ENCODE assay signal across 27 cellular contexts in the genomic region with DNA sequence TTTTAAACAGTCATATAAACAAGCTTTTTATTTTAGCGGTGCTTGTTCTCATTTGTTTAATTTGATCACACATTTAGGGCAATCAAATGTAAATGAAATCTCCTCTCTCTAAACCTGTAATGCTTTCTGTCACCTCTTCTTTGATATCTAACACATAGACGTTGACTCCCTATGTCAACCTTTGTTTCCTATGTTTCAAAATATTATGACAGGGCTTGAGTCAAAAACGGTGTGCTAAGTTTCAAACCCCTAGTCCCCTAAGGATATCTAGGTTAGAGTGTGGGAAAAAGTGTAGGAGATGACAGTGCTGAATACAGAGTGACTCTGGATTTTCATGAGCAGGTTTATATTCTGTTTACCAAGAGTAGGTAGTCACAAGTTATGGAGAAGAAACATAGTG.
A peak's percentile ranks its signal among the peaks of the same experiment; 100 is the strongest.
DNase-seq lines count a peak whose midpoint lies in the region; ATAC-seq, FAIRE-seq and TF ChIP-seq lines count a peak whose summit lies in the region.
"Had no signal": no experiment of that assay in that cellular context is flagged by ENCODE, and none has a peak within 500 bp of the region (broad histone marks: within the 10 kb centered on the region; RNA-seq: fewer than 3 reads in every experiment).

No MANE protein-coding gene starts in this region.

- H3F3A ChIP-seq in neural cell (ENCODE audit: insufficient read depth, low read length, poor library complexity, severe bottlenecking) = no peaks in the 10 kb centered on the region

- H3K36me3 Mint-ChIP-seq in astrocyte (ENCODE audit: low read depth, unreplicated experiment) = no peaks in the 10 kb centered on the region
- H3K36me3 Mint-ChIP-seq in activated CD4-positive, alpha-beta T cell treated with anti-CD3 and anti-CD28 coated beads, Interleukin-2, amount 10 ng/mL, durations not matched to agents 24 days and 14 days (ENCODE audit: low read depth) = no peaks in the 10 kb centered on the region
- H3K36me3 Mint-ChIP-seq: CD14-positive monocyte; CD4-positive, alpha-beta memory T cell; CD4-positive, CD25-positive, alpha-beta regulatory T cell; CD8-positive, alpha-beta memory T cell had no signal

- H3K79me2 ChIP-seq in astrocyte (ENCODE audit: insufficient read depth, low read length) (no peaks in the 10 kb centered on the region), neural cell (replicated peaks; ENCODE audit: insufficient read depth, low read length) (no peaks in the 10 kb centered on the region)

- TF ChIP-seq EP300 in neural cell (conservative IDR thresholded peaks at IDR 0.05; ENCODE audit: poor library complexity, severe bottlenecking) = peak; percentile 90

- H3K27ac Mint-ChIP-seq in astrocyte (ENCODE audit: unreplicated experiment) = no peak overlapping the region
- no peak overlapping the region for H3K27ac Mint-ChIP-seq in activated CD4-positive, alpha-beta T cell treated with anti-CD3 and anti-CD28 coated beads, Interleukin-2, amount 10 ng/mL, durations not matched to agents 24 days and 14 days
- H3K27ac Mint-ChIP-seq: CD14-positive monocyte; CD4-positive, alpha-beta memory T cell; CD4-positive, CD25-positive, alpha-beta regulatory T cell; CD8-positive, alpha-beta memory T cell had no signal

- DNase-seq in left ventricle myocardium inferior (no peak), Right ventricle myocardium inferior (ENCODE audit: missing footprints) (no peak), astrocyte (ENCODE audit: low read depth) (no peak), testis (no peak), NCI-H345 treated with DMSO at 0.1 percent for 48 hours (lab: John Stamatoyannopoulos, UW; ENCODE audit: unreplicated experiment) (no peak)
- no peak for DNase-seq in activated CD4-positive, alpha-beta T cell treated with anti-CD3 and anti-CD28 coated beads, Interleukin-2, amount 10 ng/mL, durations not matched to agents 24 days and 14 days
- DNase-seq: ACHN; AML-193; BE2C; CD4-positive, alpha-beta memory T cell; CD4-positive, CD25-positive, alpha-beta regulatory T cell; CD8-positive, alpha-beta memory T cell; COR-L47; DMS 273 treated with DMSO at 0.1 percent for 48 hours; DMS153; DMS53; DMS79; DND-41; EL; GDM1 had no signal

- H3K9me2 ChIP-seq in neural cell (ENCODE audit: insufficient read depth, low read length) = no peaks in the 10 kb centered on the region

- TF ChIP-seq POLR2A in testis (IDR thresholded peaks at IDR 0.05) = no peak

- H3K4me1 ChIP-seq in left ventricle myocardium inferior = peaks cover 10% of the 10 kb centered on the region
- H3K4me1 ChIP-seq in astrocyte (ENCODE audit: insufficient read depth, low read length) = no peaks in the 10 kb centered on the region
- no peaks in the 10 kb centered on the region for H3K4me1 ChIP-seq in testis
- H3K4me1 ChIP-seq: BE2C, BLaER1 had no signal

- intact Hi-C loops in left ventricle myocardium inferior (cut with micrococcal nuclease) = no loop called here
- intact Hi-C loops in Right ventricle myocardium inferior (cut with DNase I) = no loop called here
- intact Hi-C loops in activated CD4-positive, alpha-beta T cell treated with anti-CD3 and anti-CD28 coated beads, Interleukin-2, amount 10 ng/mL, durations not matched to agents 24 days and 14 days (cut with micrococcal nuclease) = no loop called here
- intact Hi-C loops in testis (cut with DNase I; ENCODE audit: low total_unique reads) = no loop called here

- H3K4me2 ChIP-seq in astrocyte (ENCODE audit: low read length) (no peak overlapping the region), neural cell (ENCODE audit: low read length) (no peak overlapping the region)
- H3K4me2 ChIP-seq: BLaER1 had no signal

- H3K9me3 ChIP-seq in left ventricle myocardium inferior (replicated peaks) (no peaks in the 10 kb centered on the region), astrocyte (ENCODE audit: insufficient read depth, low read depth, low read length) (no peaks in the 10 kb centered on the region), neural cell (ENCODE audit: low read length) (no peaks in the 10 kb centered on the region), testis (no peaks in the 10 kb centered on the region)
- H3K9me3 ChIP-seq: BE2C had no signal

- no peak overlapping the region for H3K4me3 ChIP-seq in left ventricle myocardium inferior
- no peak overlapping the region for H3K4me3 ChIP-seq in astrocyte (ENCODE audit: insufficient read depth, low read depth, low read length)
- H3K4me3 ChIP-seq in neural cell (ENCODE audit: low read length) = no peak overlapping the region
- no peak overlapping the region for H3K4me3 ChIP-seq in testis
- H3K4me3 ChIP-seq: BLaER1, GM12878 had no signal

- peaks cover 18% of the 10 kb centered on the region for H3K4me1 Mint-ChIP-seq in astrocyte (ENCODE audit: low read depth, unreplicated experiment)
- H3K4me1 Mint-ChIP-seq in activated CD4-positive, alpha-beta T cell treated with anti-CD3 and anti-CD28 coated beads, Interleukin-2, amount 10 ng/mL, durations not matched to agents 24 days and 14 days = no peaks in the 10 kb centered on the region
- H3K4me1 Mint-ChIP-seq: CD14-positive monocyte; CD4-positive, alpha-beta memory T cell; CD4-positive, CD25-positive, alpha-beta regulatory T cell; CD8-positive, alpha-beta memory T cell had no signal

- H3K27ac ChIP-seq in left ventricle myocardium inferior (replicated peaks) (peak overlapping the region; percentile 42), astrocyte (ENCODE audit: low read depth, low read length) (no peak overlapping the region), neural cell (ENCODE audit: low read length) (no peak overlapping the region), testis (no peak overlapping the region)
- H3K27ac ChIP-seq: 22Rv1, BLaER1 had no signal

- H3K9me3 Mint-ChIP-seq in astrocyte (ENCODE audit: unreplicated experiment) = no peaks in the 10 kb centered on the region
- no peaks in the 10 kb centered on the region for H3K9me3 Mint-ChIP-seq in activated CD4-positive, alpha-beta T cell treated with anti-CD3 and anti-CD28 coated beads, Interleukin-2, amount 10 ng/mL, durations not matched to agents 24 days and 14 days

- no peak for ATAC-seq in Right ventricle myocardium inferior
- ATAC-seq: GM12878 had no signal

- H3K27me3 Mint-ChIP-seq in astrocyte (ENCODE audit: low read depth, unreplicated experiment) = no peaks in the 10 kb centered on the region
- H3K27me3 Mint-ChIP-seq in activated CD4-positive, alpha-beta T cell treated with anti-CD3 and anti-CD28 coated beads, Interleukin-2, amount 10 ng/mL, durations not matched to agents 24 days and 14 days = no peaks in the 10 kb centered on the region
- H3K27me3 Mint-ChIP-seq: CD4-positive, alpha-beta memory T cell; CD4-positive, CD25-positive, alpha-beta regulatory T cell; CD8-positive, alpha-beta memory T cell had no signal

- TF ChIP-seq CTCF in left ventricle myocardium inferior (IDR thresholded peaks at IDR 0.05; ENCODE audit: borderline replicate concordance) = no peak
- TF ChIP-seq CTCF in astrocyte (IDR thresholded peaks at IDR 0.05; ENCODE audit: insufficient read depth, low read depth, low read length) = no peak
- TF ChIP-seq CTCF in neural cell (IDR thresholded peaks at IDR 0.05; ENCODE audit: poor library complexity, severe bottlenecking) = no peak
- TF ChIP-seq CTCF in testis (IDR thresholded peaks at IDR 0.05) = no peak

- FAIRE-seq in astrocyte (lab: Jason Lieb, UNC) = peak; percentile 73
- FAIRE-seq: GM12878, GM12892, GM18507 had no signal

- H4K20me1 ChIP-seq in astrocyte (ENCODE audit: insufficient read depth, low read length) (no peaks in the 10 kb centered on the region), neural cell (ENCODE audit: insufficient read depth) (no peaks in the 10 kb centered on the region)
- H4K20me1 ChIP-seq: BLaER1 had no signal

- no peak overlapping the region for H3K9ac ChIP-seq in astrocyte (ENCODE audit: low read length)
- no peak overlapping the region for H3K9ac ChIP-seq in neural cell (ENCODE audit: low read length)
- H3K9ac ChIP-seq: BLaER1 had no signal

- H3K27me3 ChIP-seq in left ventricle myocardium inferior (ENCODE audit: low read depth) = no peaks in the 10 kb centered on the region
- no peaks in the 10 kb centered on the region for H3K27me3 ChIP-seq in astrocyte (ENCODE audit: insufficient read depth, low read length)
- H3K27me3 ChIP-seq in neural cell (ENCODE audit: insufficient read depth, low read depth, low read length) = no peaks in the 10 kb centered on the region
- H3K27me3 ChIP-seq in testis = no peaks in the 10 kb centered on the region
- H3K27me3 ChIP-seq: BE2C, BLaER1 had no signal

- H3K36me3 ChIP-seq in left ventricle myocardium inferior = no peaks in the 10 kb centered on the region
- H3K36me3 ChIP-seq in astrocyte (ENCODE audit: insufficient read depth, low read length) = no peaks in the 10 kb centered on the region
- no peaks in the 10 kb centered on the region for H3K36me3 ChIP-seq in neural cell (ENCODE audit: insufficient read depth, low read length)
- no peaks in the 10 kb centered on the region for H3K36me3 ChIP-seq in testis (ENCODE audit: low read depth, missing control alignments)
- H3K36me3 ChIP-seq: BE2C, BLaER1 had no signal

- WGBS in testis, 2 donors = 72 to 77% methylated on average over 3 of the region's 3 CpGs

- TF ChIP-seq RAD21 in neural cell (conservative IDR thresholded peaks at IDR 0.05) = no peak

- no peak overlapping the region for H3K4me3 Mint-ChIP-seq in astrocyte (ENCODE audit: unreplicated experiment)
- no peak overlapping the region for H3K4me3 Mint-ChIP-seq in activated CD4-positive, alpha-beta T cell treated with anti-CD3 and anti-CD28 coated beads, Interleukin-2, amount 10 ng/mL, durations not matched to agents 24 days and 14 days
- H3K4me3 Mint-ChIP-seq: CD14-positive monocyte; CD4-positive, alpha-beta memory T cell; CD4-positive, CD25-positive, alpha-beta regulatory T cell; CD8-positive, alpha-beta memory T cell had no signal

- H2AFZ ChIP-seq in astrocyte (ENCODE audit: low read depth, low read length) (no peak overlapping the region), neural cell (ENCODE audit: low read depth, low read length) (no peak overlapping the region)

TF ChIP-seq in neural cell, 6 proteins besides CTCF, POLR2A, EP300 and RAD21 (continues in another document):
- peak; percentile 92 for TF ChIP-seq POLR2AphosphoS5 (IDR thresholded peaks at IDR 0.05)
- no peak for TF ChIP-seq TAF1 (IDR thresholded peaks at IDR 0.05; ENCODE audit: low read depth)
- no peak for TF ChIP-seq MXI1 (conservative IDR thresholded peaks at IDR 0.05; ENCODE audit: poor library complexity, severe bottlenecking)
- no peak for TF ChIP-seq EZH2 (IDR thresholded peaks at IDR 0.05; ENCODE audit: borderline replicate concordance, insufficient read depth, low read length, poor library complexity, severe bottlenecking)
- no peak for TF ChIP-seq SMC3 (conservative IDR thresholded peaks at IDR 0.05; ENCODE audit: poor library complexity)
